ENCODE assay signal across 17 cellular contexts in genomic region chr7:90625051-90625450, GRCh38. TPM values are rescaled to one million over a fixed set of nuclear protein-coding genes. Genes with fewer than 3 reads are reported as not detected.
DNase-seq lines count a peak whose midpoint lies in the region; ATAC-seq and TF ChIP-seq lines count a peak whose summit lies in the region.
"Had no signal": no experiment of that assay in that cellular context is flagged by ENCODE, and none has a peak within 500 bp of the region (broad histone marks: within the 10 kb centered on the region; RNA-seq: fewer than 3 reads in every experiment).

No MANE protein-coding gene starts in this region.

- H3K14ac ChIP-seq in IMR-90 (replicated peaks; ENCODE audit: low read depth, low read length): peak overlapping the region; percentile 69

- DNase-seq in A172 (ENCODE audit: low spot score): peak; percentile 11
- peak; percentile 6 for DNase-seq in IMR-90
- DNase-seq in cardiac fibroblast (ENCODE audit: low read depth in 2 of 2): peak; percentile 19 to 76
- no peak for DNase-seq in lung (ENCODE audit: low spot score)
- DNase-seq in stimulated activated CD4-positive, alpha-beta T cell treated with anti-CD3 and anti-CD28 coated beads, Interleukin-4, amount 100 ng/mL, for 24 hours: no peak
- DNase-seq in HuH-7 (ENCODE audit: low spot score): no peak
- DNase-seq: activated CD4-positive, alpha-beta T cell treated with anti-CD3 and anti-CD28 coated beads, Interleukin-2, amount 50 U/mL, for 48 hours; effector CD4-positive, alpha-beta T cell; NCI-H1436 treated with DMSO at 0.1 percent for 48 hours; RPMI8226; stimulated activated CD4-positive, alpha-beta T cell treated with anti-CD3 and anti-CD28 coated beads, Interleukin-15, amount 100 ng/mL, for 24 hours; T-helper 9 cell had no signal

- H3K4me3 ChIP-seq in IMR-90 (ENCODE audit: insufficient read depth, low read depth, low read length): no peak overlapping the region
- H3K4me3 ChIP-seq in cardiac fibroblast (replicated peaks in 1 of 2; ENCODE audit: low read depth in 2 of 2, low read length in 2 of 2): peak overlapping the region in 1 of 2 donors; percentile 11
- no peak overlapping the region for H3K4me3 ChIP-seq in lung
- H3K4me3 ChIP-seq: thyroid gland had no signal

- H4K20me1 ChIP-seq in IMR-90 (ENCODE audit: insufficient read depth, low read length): 0 out of 2 replicates have a peak, but pooled peaks cover 3% of the 10 kb centered on the region

- peak overlapping the region; percentile 76 for H2BK5ac ChIP-seq in IMR-90 (ENCODE audit: low read depth, low read length, poor library complexity, severe bottlenecking)

- TF ChIP-seq RAD21 in IMR-90 (IDR thresholded peaks at IDR 0.05; ENCODE audit: low read length): no peak

- no peak overlapping the region for H2AK9ac ChIP-seq in IMR-90 (replicated peaks; ENCODE audit: low read depth, low read length, poor library complexity)

- H2AK5ac ChIP-seq in IMR-90 (ENCODE audit: low read depth, low read length): peak overlapping the region; percentile 87

- H3K18ac ChIP-seq in IMR-90 (ENCODE audit: low read depth, low read length): peak overlapping the region; percentile 82

- H3K27ac ChIP-seq in IMR-90 (ENCODE audit: insufficient read depth, low read length) (peak overlapping the region; percentile 86), lung (ENCODE audit: low read depth in 1 of 2, low read length in 1 of 2) (peak overlapping the region; percentile 37 to 43)
- H3K27ac ChIP-seq: ovary, thyroid gland had no signal

- peak overlapping the region; percentile 17 to 61; a peak in 3 of 4 replicates for H4K8ac ChIP-seq in IMR-90 (ENCODE audit: low read depth in 2 of 2, low read length in 2 of 2)

- no peak overlapping the region for H3K9ac ChIP-seq in IMR-90 (ENCODE audit: low read depth, low read length)

- H3K27me3 ChIP-seq in IMR-90 (ENCODE audit: control insufficient read depth, insufficient read depth, low read length) (no peaks in the 10 kb centered on the region), lung (ENCODE audit: control insufficient read depth, insufficient read depth) (no peaks in the 10 kb centered on the region)
- H3K27me3 ChIP-seq: heart left ventricle, ovary, thyroid gland had no signal

- ATAC-seq in IMR-90 (ENCODE audit: low read depth) (no peak), lung (ENCODE audit: insufficient read depth, low FRiP score) (no peak), GM18519 (IDR thresholded peaks at IDR 0.05; ENCODE audit: low FRiP score, unreplicated experiment) (no peak), GM19324 (IDR thresholded peaks at IDR 0.05; ENCODE audit: low FRiP score, unreplicated experiment) (no peak)

- H3K23ac ChIP-seq in IMR-90 (ENCODE audit: low read depth, low read length): peak overlapping the region; percentile 49

- H2BK15ac ChIP-seq in IMR-90 (ENCODE audit: low read depth, low read length): peak overlapping the region; percentile 52; the same call in 2 of the 3 replicates

- H3K36me3 ChIP-seq in IMR-90 (ENCODE audit: control insufficient read depth, insufficient read depth, low read length) (no peaks in the 10 kb centered on the region), lung (ENCODE audit: control insufficient read depth in 2 of 2, insufficient read depth in 2 of 2, low read length in 2 of 2) (no peaks in the 10 kb centered on the region)
- H3K36me3 ChIP-seq: heart left ventricle, ovary, thyroid gland had no signal

- TF ChIP-seq CTCF in IMR-90 (conservative IDR thresholded peaks at IDR 0.05; ENCODE audit: low read depth, low read length) (no peak), cardiac fibroblast (IDR thresholded peaks at IDR 0.05; ENCODE audit: low read depth, low read length) (no peak), lung (IDR thresholded peaks at IDR 0.05; ENCODE audit: control extremely low read depth, extremely low read depth) (no peak)

- H3K9me1 ChIP-seq in IMR-90 (ENCODE audit: insufficient read depth, low read length): peaks cover 10% of the 10 kb centered on the region

- H4K91ac ChIP-seq in IMR-90 (ENCODE audit: insufficient read depth, low read depth, low read length): peak overlapping the region; percentile 72; the same call in 1 of the 2 replicates

- TF ChIP-seq POLR2A in IMR-90 (IDR thresholded peaks at IDR 0.05; ENCODE audit: low read depth, low read length): no peak

- no peak overlapping the region for H2AFZ ChIP-seq in IMR-90 (replicated peaks; ENCODE audit: low read length, poor library complexity)

- H3K4ac ChIP-seq in IMR-90 (ENCODE audit: low read depth, low read length): peak overlapping the region; percentile 79

- CTCF ChIA-PET in IMR-90 (lab: Yijun Ruan, JAX): interaction anchor here (0.7 to 2.1 kb wide), 3 partner anchors 12 to 409 kb away, joined by 4 to 13 read pairs (median 4); no protein-coding TSS in a partner anchor

- H2BK20ac ChIP-seq in IMR-90 (ENCODE audit: low read depth, low read length): peak overlapping the region; percentile 61; the same call in 1 of the 2 replicates

- H3K9me3 ChIP-seq in IMR-90 (ENCODE audit: control insufficient read depth, insufficient read depth, low read length) (no peaks in the 10 kb centered on the region), lung (ENCODE audit: control insufficient read depth in 2 of 2, insufficient read depth in 1 of 2, low read length in 1 of 2) (no peaks in the 10 kb centered on the region)
- H3K9me3 ChIP-seq: heart left ventricle, ovary, thyroid gland had no signal

- peaks cover 28 to 50% of the 10 kb centered on the region in 2 experiments for H3K79me1 ChIP-seq in IMR-90 (ENCODE audit: low read depth in 1 of 2, low read length in 2 of 2)

- peak overlapping the region; percentile 4; the same call in 1 of the 2 replicates for H4K5ac ChIP-seq in IMR-90 (ENCODE audit: low read depth, low read length)

- 49% methylated on average over 3 of the region's 5 CpGs; no CpG with 5 or more reads in 1 of the 2 experiments for WGBS in IMR-90 (ENCODE audit: extremely low coverage in 2 of 2, insufficient read length in 1 of 2), 2 experiments
- WGBS in lung, 2 donors: 81 to 92% methylated on average over 5 of the region's 5 CpGs

- peak overlapping the region; percentile 78 for H2BK120ac ChIP-seq in IMR-90 (ENCODE audit: low read depth, low read length)

- peak overlapping the region; percentile 83 for H3K4me2 ChIP-seq in IMR-90 (ENCODE audit: low read depth, low read length)

- BruUV-seq in IMR-90 (replicated peaks; lab: Mats Ljungman, UMichigan): no TSS peak

- no peak overlapping the region for H3K56ac ChIP-seq in IMR-90 (ENCODE audit: extremely low read depth, insufficient read depth, low read length)

- dilution Hi-C loops in IMR-90 (cut with HindIII; ENCODE audit: low sequenced_read_pairs, unreplicated experiment): no loop called here

- intact Hi-C loops in IMR-90 (cut with micrococcal nuclease): loop anchor here (1.0 kb wide), 1 partner anchor 26 kb away; no protein-coding TSS in a partner anchor

- H3K4me1 ChIP-seq in IMR-90 (ENCODE audit: control insufficient read depth, insufficient read depth, low read length): peaks cover 15% of the 10 kb centered on the region
- peaks cover 10 to 31% of the 10 kb centered on the region in 2 donors for H3K4me1 ChIP-seq in lung (ENCODE audit: control insufficient read depth in 2 of 2, insufficient read depth in 2 of 2, low read length in 2 of 2)

- in situ Hi-C loops in IMR-90 (cut with MboI; ENCODE audit: low sequenced_read_pairs): no loop called here

- POLR2A ChIA-PET in IMR-90 (lab: Charles Lee; ENCODE audit: unreplicated experiment): no interaction called here

TF ChIP-seq in IMR-90, 13 proteins besides CTCF, POLR2A, EP300 and RAD21:
- TF ChIP-seq ELK1 (IDR thresholded peaks at IDR 0.05; ENCODE audit: borderline replicate concordance, low read depth, low read length) (no peak), BHLHE40 (IDR thresholded peaks at IDR 0.05; ENCODE audit: low read depth, low read length) (no peak), MAZ (IDR thresholded peaks at IDR 0.05; ENCODE audit: borderline replicate concordance, low read depth, low read length) (no peak)

RNA-seq across cellular contexts. Expression of gene CDK14, which starts 28.9 kb away (rescaled TPM):
- total RNA-seq in A172 (2014; rRNA removed; shearing (Covaris generic)): 19.6 and 22.3 TPM in 2 replicates
- total RNA-seq in IMR-90 (2012; rRNA removed) (28.1 and 29.6 TPM in 2 replicates), lung (100 to 1,000 TPM in 1 of 2 donors, 10 to 100 TPM in 1; 32.0 to 117 TPM)
- polyA plus RNA-seq in IMR-90 (2012; rRNA removed) (6.9 and 10.1 TPM in 2 replicates), lung (1 to 10 TPM; 4.3 to 5.9 TPM)
- 2.2 and 3.0 TPM in 2 replicates for polyA plus RNA-seq in IMR-90 (2012; cell fraction: cytosol; rRNA removed)
- 1.0 and 9.0 TPM in 2 replicates for polyA plus RNA-seq in IMR-90 (2012; cell fraction: nucleus; rRNA removed; ENCODE audit: low replicate concordance)

Comparison
In these comparisons a context has a peak if more than half of its experiments do, and no peak if none do; other contexts are left out.
1. DNase-seq: peak in A172 (single experiment), IMR-90 (single experiment) and cardiac fibroblast (2 of 2); none in lung (single experiment), stimulated activated CD4-positive, alpha-beta T cell treated with anti-CD3 and anti-CD28 coated beads, Interleukin-4, amount 100 ng/mL, for 24 hours (single experiment) and HuH-7 (single experiment).